ENCODE assay signal across 28 cellular contexts in the genomic region with DNA sequence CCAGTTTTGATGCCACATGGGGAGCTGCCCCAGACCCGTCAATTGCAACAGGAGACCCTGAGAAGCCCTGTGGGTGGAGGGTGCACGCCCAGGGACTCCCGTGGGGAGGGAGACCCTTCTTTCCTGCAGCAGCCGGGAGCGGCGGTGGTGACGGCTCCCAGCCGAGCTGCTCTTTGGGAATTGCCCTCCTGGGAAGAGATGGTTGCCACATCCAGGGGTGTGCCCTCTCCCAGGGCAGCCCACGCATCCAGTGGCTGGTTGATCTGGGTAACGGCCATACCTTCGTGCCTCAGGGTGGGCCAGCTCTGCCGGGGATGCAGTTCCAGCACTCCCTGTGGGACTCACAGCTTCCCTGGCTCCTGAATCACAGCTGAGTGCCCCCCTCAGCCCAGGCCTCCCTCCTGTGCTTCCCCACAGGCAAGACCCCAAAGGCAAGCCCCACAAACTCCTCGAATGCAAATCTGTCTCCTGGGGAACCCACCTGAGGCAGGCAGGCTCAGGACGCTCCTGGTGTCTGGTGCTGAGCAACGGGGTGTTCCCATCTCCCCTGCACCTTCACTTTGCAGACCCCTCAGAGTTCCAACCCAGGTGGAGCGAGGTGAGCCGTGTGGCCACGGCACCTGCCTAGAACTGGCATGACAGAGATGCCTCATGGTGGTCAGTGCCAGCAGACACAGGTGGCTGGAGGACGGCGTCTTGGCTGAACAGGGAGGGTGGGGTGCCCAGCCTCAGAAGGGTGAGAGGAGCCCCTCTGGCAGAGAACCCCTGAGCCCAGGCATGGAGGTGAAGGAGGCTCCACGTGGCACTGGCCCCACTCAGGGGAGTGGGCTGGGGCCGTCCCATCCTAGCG.
"Had no signal": no experiment of that assay in that cellular context is flagged by ENCODE, and none has a peak within 500 bp of the region (broad histone marks: within the 10 kb centered on the region; RNA-seq: fewer than 3 reads in every experiment).

No MANE protein-coding gene starts in this region.

- H3K4me2 ChIP-seq: KMS-11 had no signal

- H3K9ac ChIP-seq: KMS-11 had no signal

- H3K27me3 ChIP-seq: ascending aorta, Peyer's patch, SJSA1 had no signal

- H3K4me3 Mint-ChIP-seq: activated B cell treated with CpG ODN at 0.5 μM for 24 hours; activated CD4-positive, alpha-beta T cell treated with anti-CD3 and anti-CD28 coated beads, Interleukin-2, amount 10 ng/mL, durations not matched to agents 24 days and 14 days; activated naive CD4-positive, alpha-beta T cell treated with anti-CD3 and anti-CD28 coated beads, Interleukin-2, amount 50 U/mL, for 24 hours; activated T-helper 17 cell treated with anti-CD3 and anti-CD28 coated beads, Interleukin-2, amount 50 U/mL, for 72 hours; brain; T-helper 1 cell treated with Interleukin-12 subunit alpha and Interleukin-12 subunit beta and Interleukin-4 antibody, amounts not matched to agents 30 μg/mL and 1 μg/mL, for 36 hours had no signal

- H3K27me3 Mint-ChIP-seq: activated B cell treated with CpG ODN at 0.5 μM for 24 hours; activated CD4-positive, alpha-beta T cell treated with anti-CD3 and anti-CD28 coated beads, Interleukin-2, amount 10 ng/mL, durations not matched to agents 24 days and 14 days; activated naive CD4-positive, alpha-beta T cell treated with anti-CD3 and anti-CD28 coated beads, Interleukin-2, amount 50 U/mL, for 24 hours; activated T-helper 17 cell treated with anti-CD3 and anti-CD28 coated beads, Interleukin-2, amount 50 U/mL, for 72 hours; brain had no signal

- H3K36me3 Mint-ChIP-seq: activated naive CD4-positive, alpha-beta T cell treated with anti-CD3 and anti-CD28 coated beads, Interleukin-2, amount 50 U/mL, for 24 hours; brain had no signal

- ATAC-seq: activated T-helper 17 cell treated with anti-CD3 and anti-CD28 coated beads, Interleukin-2, amount 50 U/mL, for 72 hours had no signal

- H3K27ac Mint-ChIP-seq: activated B cell treated with CpG ODN at 0.5 μM for 24 hours; activated CD4-positive, alpha-beta T cell treated with anti-CD3 and anti-CD28 coated beads, Interleukin-2, amount 10 ng/mL, durations not matched to agents 24 days and 14 days; activated naive CD4-positive, alpha-beta T cell treated with anti-CD3 and anti-CD28 coated beads, Interleukin-2, amount 50 U/mL, for 24 hours; activated T-helper 17 cell treated with anti-CD3 and anti-CD28 coated beads, Interleukin-2, amount 50 U/mL, for 72 hours; brain; T-helper 1 cell treated with Interleukin-12 subunit alpha and Interleukin-12 subunit beta and Interleukin-4 antibody, amounts not matched to agents 30 μg/mL and 1 μg/mL, for 36 hours had no signal

- H3K4me1 Mint-ChIP-seq: activated B cell treated with CpG ODN at 0.5 μM for 24 hours; activated CD4-positive, alpha-beta T cell treated with anti-CD3 and anti-CD28 coated beads, Interleukin-2, amount 10 ng/mL, durations not matched to agents 24 days and 14 days; activated naive CD4-positive, alpha-beta T cell treated with anti-CD3 and anti-CD28 coated beads, Interleukin-2, amount 50 U/mL, for 24 hours; activated T-helper 17 cell treated with anti-CD3 and anti-CD28 coated beads, Interleukin-2, amount 50 U/mL, for 72 hours had no signal

- H3K9me3 Mint-ChIP-seq: activated B cell treated with CpG ODN at 0.5 μM for 24 hours; activated CD4-positive, alpha-beta T cell treated with anti-CD3 and anti-CD28 coated beads, Interleukin-2, amount 10 ng/mL, durations not matched to agents 24 days and 14 days; activated naive CD4-positive, alpha-beta T cell treated with anti-CD3 and anti-CD28 coated beads, Interleukin-2, amount 50 U/mL, for 24 hours; activated T-helper 17 cell treated with anti-CD3 and anti-CD28 coated beads, Interleukin-2, amount 50 U/mL, for 72 hours; T-helper 1 cell treated with Interleukin-12 subunit alpha and Interleukin-12 subunit beta and Interleukin-4 antibody, amounts not matched to agents 30 μg/mL and 1 μg/mL, for 36 hours had no signal

- H3K27ac ChIP-seq: ascending aorta, KMS-11, Peyer's patch, RWPE1, SJSA1 had no signal

- H3K4me3 ChIP-seq: ascending aorta, Peyer's patch, SJSA1 had no signal

- H3K36me3 ChIP-seq: ascending aorta, Peyer's patch, SJSA1 had no signal

- H3K4me1 ChIP-seq: ascending aorta, Peyer's patch, SJSA1 had no signal

- DNase-seq: activated B cell treated with CpG ODN at 0.5 μM for 24 hours; activated CD4-positive, alpha-beta T cell treated with anti-CD3 and anti-CD28 coated beads for 1 hour; activated CD4-positive, alpha-beta T cell treated with anti-CD3 and anti-CD28 coated beads, Interleukin-2, amount 10 ng/mL, durations not matched to agents 24 days and 14 days; activated CD4-positive, alpha-beta T cell treated with anti-CD3 and anti-CD28 coated beads, Interleukin-2, amount 50 U/mL, for 48 hours; activated T-cell treated with anti-CD3 and anti-CD28 coated beads for 4 hours; activated T-cell treated with anti-CD3 and anti-CD28 coated beads, Interleukin-2, amount 50 U/mL, for 48 hours; amniotic stem cell; NCI-H1092; NCI-H1417 treated with DMSO at 0.1 percent for 48 hours; NCI-H1694; NCI-H2029; NCI-H2107; NCI-H2171 treated with DMSO at 0.1 percent for 48 hours; NCI-H226; NCI-H510A; NCI-H526 treated with DMSO at 0.1 percent for 48 hours; NCI-H82; Peyer's patch; SHP77; T-helper 9 cell had no signal

- H3K9me3 ChIP-seq: ascending aorta, Peyer's patch had no signal
